ENCODE assay signal across 22 cellular contexts in the genomic region with DNA sequence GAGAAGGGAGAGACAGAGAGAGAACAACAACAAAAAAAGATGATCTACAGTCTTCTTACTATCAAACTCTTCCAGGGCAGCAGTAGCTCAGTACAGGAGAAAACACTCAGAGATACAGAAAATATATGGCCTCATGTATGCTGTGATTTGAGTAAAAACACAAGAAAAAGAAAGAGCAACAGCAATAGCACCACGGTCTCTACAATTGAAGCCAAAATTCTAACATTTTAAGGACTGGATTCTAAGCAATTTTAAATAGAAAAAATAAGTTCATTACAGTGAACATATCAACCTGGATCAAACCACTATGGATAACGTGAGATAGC. TPM values are rescaled to one million over a fixed set of nuclear protein-coding genes. Genes with fewer than 3 reads are reported as not detected.
DNase-seq lines count a peak whose midpoint lies in the region; ATAC-seq and TF ChIP-seq lines count a peak whose summit lies in the region.
"Had no signal": no experiment of that assay in that cellular context is flagged by ENCODE, and none has a peak within 500 bp of the region (broad histone marks: within the 10 kb centered on the region; RNA-seq: fewer than 3 reads in every experiment).

No MANE protein-coding gene starts in this region.

- no peak for DNase-seq in prostate gland (ENCODE audit: low spot score)
- no peak for DNase-seq in lower lobe of right lung
- no peak for DNase-seq in stimulated activated CD4-positive, alpha-beta T cell treated with anti-CD3 and anti-CD28 coated beads, Interleukin-4, amount 100 ng/mL, for 1 hour
- DNase-seq: activated CD4-positive, alpha-beta T cell treated with anti-CD3 and anti-CD28 coated beads, Interleukin-2, amount 10 ng/mL, durations not matched to agents 7 days and 5 days; activated T-cell treated with anti-CD3 and anti-CD28 coated beads, Interleukin-2, amount 50 U/mL, for 24 hours; CD4-positive, alpha-beta memory T cell; erythroblast; left ventricle myocardium inferior; mesendoderm; NCI-H1694; NCI-H446; NCI-H82; stomach had no signal

- H3K36me3 ChIP-seq in SU-DHL-6 (ENCODE audit: low read length) (no peaks in the 10 kb centered on the region), prostate gland (no peaks in the 10 kb centered on the region), lower lobe of right lung (no peaks in the 10 kb centered on the region)
- H3K36me3 ChIP-seq: left ventricle myocardium inferior, right atrium auricular region, stomach had no signal

- TF ChIP-seq CTCF in SU-DHL-6 (IDR thresholded peaks at IDR 0.05; ENCODE audit: insufficient read depth, low read length, poor library complexity, severe bottlenecking) = no peak
- no peak for TF ChIP-seq CTCF in prostate gland (IDR thresholded peaks at IDR 0.05)
- no peak for TF ChIP-seq CTCF in lower lobe of right lung (IDR thresholded peaks at IDR 0.05)

- no peak overlapping the region for H3K4me3 ChIP-seq in SU-DHL-6 (ENCODE audit: insufficient read depth, low read length, poor library complexity, severe bottlenecking)
- H3K4me3 ChIP-seq in prostate gland = no peak overlapping the region
- H3K4me3 ChIP-seq in lower lobe of right lung = no peak overlapping the region
- H3K4me3 ChIP-seq: left ventricle myocardium inferior, right atrium auricular region, smooth muscle cell, stomach had no signal

- H3K4me1 ChIP-seq in prostate gland (replicated peaks) = no peaks in the 10 kb centered on the region
- no peaks in the 10 kb centered on the region for H3K4me1 ChIP-seq in lower lobe of right lung
- H3K4me1 ChIP-seq: left ventricle myocardium inferior, right atrium auricular region, stomach had no signal

- H3K9me3 ChIP-seq in SU-DHL-6 (ENCODE audit: insufficient read depth, low read length) (no peaks in the 10 kb centered on the region), prostate gland (no peaks in the 10 kb centered on the region), lower lobe of right lung (no peaks in the 10 kb centered on the region)
- H3K9me3 ChIP-seq: right atrium auricular region, stomach had no signal

- no peaks in the 10 kb centered on the region for H3F3A ChIP-seq in SU-DHL-6 (ENCODE audit: insufficient read depth)

- H3K79me2 ChIP-seq in SU-DHL-6 (ENCODE audit: insufficient read depth, low read length) = no peaks in the 10 kb centered on the region

- H3K27ac ChIP-seq in SU-DHL-6 (ENCODE audit: low read depth, low read length) (no peak overlapping the region), prostate gland (no peak overlapping the region), lower lobe of right lung (no peak overlapping the region)
- H3K27ac ChIP-seq: left ventricle myocardium inferior, right atrium auricular region, RWPE1, stomach had no signal

- no peaks in the 10 kb centered on the region for H4K20me1 ChIP-seq in SU-DHL-6 (ENCODE audit: low read depth, low read length)

- no peak for TF ChIP-seq POLR2A in GM18505 (IDR thresholded peaks at IDR 0.05; ENCODE audit: borderline replicate concordance, extremely low read depth, insufficient read depth, insufficient read length)
- no peak for TF ChIP-seq POLR2A in prostate gland (IDR thresholded peaks at IDR 0.05)

- H3K9ac ChIP-seq in SU-DHL-6 (ENCODE audit: low read length) = no peak overlapping the region

- intact Hi-C loops in prostate gland (cut with DNase I) (no loop called here), lower lobe of right lung (cut with DNase I) (no loop called here)

- H3K4me2 ChIP-seq in SU-DHL-6 (ENCODE audit: low read depth, low read length, poor library complexity, severe bottlenecking) = no peak overlapping the region
- H3K4me2 ChIP-seq: smooth muscle cell had no signal

- no peaks in the 10 kb centered on the region for H3K27me3 ChIP-seq in SU-DHL-6 (ENCODE audit: low read length)
- H3K27me3 ChIP-seq in prostate gland (replicated peaks; ENCODE audit: insufficient read depth) = no peaks in the 10 kb centered on the region
- no peaks in the 10 kb centered on the region for H3K27me3 ChIP-seq in lower lobe of right lung (ENCODE audit: low read depth)
- H3K27me3 ChIP-seq: right atrium auricular region, stomach had no signal

- peak overlapping the region; percentile 12 for H2AFZ ChIP-seq in SU-DHL-6 (ENCODE audit: low read depth, low read length, severe bottlenecking)

- ATAC-seq in GM18505 (IDR thresholded peaks at IDR 0.05; ENCODE audit: unreplicated experiment) (peak; percentile 43), GM19328 (IDR thresholded peaks at IDR 0.05; ENCODE audit: unreplicated experiment) (peak; percentile 38), HG02884 (IDR thresholded peaks at IDR 0.05; ENCODE audit: unreplicated experiment) (peak; percentile 39), lower lobe of right lung (no peak), GM21390 (IDR thresholded peaks at IDR 0.05; ENCODE audit: unreplicated experiment) (no peak)
- ATAC-seq: WTC11 had no signal

- WGBS in prostate gland = 75% methylated on average over 2 of the region's 2 CpGs

- no peaks in the 10 kb centered on the region for H3K9me2 ChIP-seq in SU-DHL-6 (replicated peaks; ENCODE audit: insufficient read depth, low read length)

RNA-seq across cellular contexts. Expression of a gene that starts 43.5 kb away (rescaled TPM):
- total RNA-seq in prostate gland (10 to 100 TPM; 32.2 to 91.2 TPM), lower lobe of right lung (174 TPM)

Comparison
In these comparisons a context has a peak if more than half of its experiments do, and no peak if none do; other contexts are left out.
1. ATAC-seq: peak in GM18505 (single experiment), GM19328 (single experiment) and HG02884 (single experiment); none in lower lobe of right lung (0 of 2) and GM21390 (single experiment).